In genomic region chr2:28357055-28357454, GRCh38 we compare ENCODE assay signal across 2 cellular contexts.
TF ChIP-seq lines count a peak whose summit lies in the region.

No MANE protein-coding gene starts in this region.

TF ChIP-seq in IMR-90, 13 proteins besides CTCF, POLR2A, EP300 and RAD21 (continued from another document):
- TF ChIP-seq ELK1 (IDR thresholded peaks at IDR 0.05; ENCODE audit: borderline replicate concordance, low read depth, low read length), result no peak

TF ChIP-seq in SK-N-SH treated with all-trans-retinoic acid at 6 μM for 48 hours, 23 proteins besides CTCF, POLR2A, EP300 and RAD21 (continued from another document):
- TF ChIP-seq TSHZ2 (CRISPR knock-in tag; IDR thresholded peaks at IDR 0.05) (no peak), PPARA (CRISPR knock-in tag; IDR thresholded peaks at IDR 0.05; ENCODE audit: borderline replicate concordance) (no peak), ZC3H10 (CRISPR knock-in tag; IDR thresholded peaks at IDR 0.05) (no peak), TCF4 (CRISPR knock-in tag; IDR thresholded peaks at IDR 0.05; ENCODE audit: borderline replicate concordance) (no peak), CSRNP3 (CRISPR knock-in tag; IDR thresholded peaks at IDR 0.05) (no peak), ISL1 (CRISPR knock-in tag; IDR thresholded peaks at IDR 0.05) (no peak)
- TF ChIP-seq, protein P1, sequence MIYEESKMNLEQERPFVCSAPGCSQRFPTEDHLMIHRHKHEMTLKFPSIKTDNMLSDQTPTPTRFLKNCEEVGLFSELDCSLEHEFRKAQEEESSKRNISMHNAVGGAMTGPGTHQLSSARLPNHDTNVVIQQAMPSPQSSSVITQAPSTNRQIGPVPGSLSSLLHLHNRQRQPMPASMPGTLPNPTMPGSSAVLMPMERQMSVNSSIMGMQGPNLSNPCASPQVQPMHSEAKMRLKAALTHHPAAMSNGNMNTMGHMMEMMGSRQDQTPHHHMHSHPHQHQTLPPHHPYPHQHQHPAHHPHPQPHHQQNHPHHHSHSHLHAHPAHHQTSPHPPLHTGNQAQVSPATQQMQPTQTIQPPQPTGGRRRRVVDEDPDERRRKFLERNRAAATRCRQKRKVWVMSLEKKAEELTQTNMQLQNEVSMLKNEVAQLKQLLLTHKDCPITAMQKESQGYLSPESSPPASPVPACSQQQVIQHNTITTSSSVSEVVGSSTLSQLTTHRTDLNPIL (CRISPR knock-in tag; IDR thresholded peaks at IDR 0.05; ENCODE audit: low read depth), result no peak
